In the genomic region with DNA sequence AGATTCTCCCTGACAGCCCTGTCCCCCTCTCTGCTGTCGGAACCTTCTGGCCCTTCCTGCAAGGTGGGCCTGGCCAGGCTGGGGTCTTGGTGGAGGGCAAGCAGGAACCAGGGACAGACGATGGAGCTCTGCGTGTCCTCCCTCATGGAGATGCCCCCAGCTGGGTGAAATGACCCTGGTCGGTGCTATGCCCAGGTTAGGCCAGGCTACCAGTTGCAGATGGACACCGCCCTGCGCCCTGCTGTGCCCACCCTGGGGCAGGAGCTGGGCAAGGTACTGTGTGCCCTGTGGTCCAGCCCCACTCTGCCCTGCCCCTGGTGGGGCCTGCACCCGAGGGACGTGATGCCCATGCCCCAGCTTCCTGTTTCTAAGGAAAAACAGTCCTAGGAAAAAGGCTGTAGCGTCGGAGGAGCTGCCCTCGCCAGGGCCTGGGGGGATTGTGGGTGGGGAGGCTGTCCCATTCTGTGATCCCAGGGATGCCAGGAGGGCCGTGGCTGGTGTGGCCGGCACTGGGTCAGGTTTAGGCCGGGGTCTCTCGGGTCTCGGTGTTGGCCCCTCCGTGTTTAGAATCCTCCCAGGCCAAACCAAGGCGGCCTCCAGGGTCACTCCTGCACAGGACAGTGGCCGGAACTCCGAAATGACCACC, we compare ENCODE assay signal across 9 cellular contexts.
DNase-seq lines count a peak whose midpoint lies in the region; ATAC-seq and TF ChIP-seq lines count a peak whose summit lies in the region.
"Had no signal": no experiment of that assay in that cellular context is flagged by ENCODE, and none has a peak within 500 bp of the region (broad histone marks: within the 10 kb centered on the region; RNA-seq: fewer than 3 reads in every experiment).

No MANE protein-coding gene starts in this region.

- peaks cover 4% of the 10 kb centered on the region for H3K36me3 Mint-ChIP-seq in activated B cell treated with CpG ODN at 0.5 μM for 24 hours (ENCODE audit: low read depth)

- peak overlapping the region; percentile 71 for H2AFZ ChIP-seq in hepatocyte

- peak; percentile 85 for DNase-seq in H7
- no peak for DNase-seq in activated B cell treated with CpG ODN at 0.5 μM for 24 hours
- no peak for DNase-seq in hepatocyte (ENCODE audit: low spot score)
- DNase-seq in NCI-H1417 treated with DMSO at 0.1 percent for 48 hours (lab: John Stamatoyannopoulos, UW), result no peak
- no peak for DNase-seq in NCI-H1048 (lab: John Stamatoyannopoulos, UW)
- DNase-seq: occipital lobe had no signal

- H3K9me3 ChIP-seq in hepatocyte (ENCODE audit: low read depth), result no peaks in the 10 kb centered on the region

- peak overlapping the region; percentile 97 for H3K4me2 ChIP-seq in hepatocyte

- H4K20me1 ChIP-seq in hepatocyte (ENCODE audit: insufficient read depth, poor library complexity, severe bottlenecking), result no peaks in the 10 kb centered on the region

- no peaks in the 10 kb centered on the region for H3K27me3 Mint-ChIP-seq in activated B cell treated with CpG ODN at 0.5 μM for 24 hours

- H3K4me3 Mint-ChIP-seq in activated B cell treated with CpG ODN at 0.5 μM for 24 hours, result peak overlapping the region; percentile 44

- no peaks in the 10 kb centered on the region for H3K36me3 ChIP-seq in H7 (replicated peaks; ENCODE audit: control insufficient read depth, insufficient read depth, low read length)
- no peaks in the 10 kb centered on the region for H3K36me3 ChIP-seq in hepatocyte (replicated peaks; ENCODE audit: insufficient read depth, low read depth)

- no peak for ATAC-seq in activated B cell treated with CpG ODN at 0.5 μM for 24 hours (ENCODE audit: low read depth)
- no peak for ATAC-seq in GM21825 (IDR thresholded peaks at IDR 0.05; ENCODE audit: unreplicated experiment)
- no peak for ATAC-seq in HG02610 (IDR thresholded peaks at IDR 0.05; ENCODE audit: unreplicated experiment)

- peak overlapping the region; percentile 99 for H3K27ac ChIP-seq in hepatocyte
- peak overlapping the region in 20 of 21 experiments; percentile 69 to 94 (median 91) for H3K27ac ChIP-seq in skin epidermis

- intact Hi-C loops in activated B cell treated with CpG ODN at 0.5 μM for 24 hours (cut with micrococcal nuclease), result loop anchor here (2.0 to 5.0 kb wide), 3 partner anchors 57 to 234 kb away; no protein-coding TSS in a partner anchor

- peaks cover 5% of the 10 kb centered on the region for H3K79me2 ChIP-seq in hepatocyte

- no peaks in the 10 kb centered on the region for H3K9me2 ChIP-seq in hepatocyte (replicated peaks; ENCODE audit: insufficient read depth)

- H3K4me1 Mint-ChIP-seq in activated B cell treated with CpG ODN at 0.5 μM for 24 hours, result peaks cover 37% of the 10 kb centered on the region

- peaks cover 41% of the 10 kb centered on the region for H3K4me1 ChIP-seq in hepatocyte (ENCODE audit: insufficient read depth)

- POLR2A ChIA-PET in activated B cell treated with CpG ODN at 0.5 μM for 24 hours (lab: Charles Lee), result interaction anchor here (0.5 to 7.7 kb wide), 6 partner anchors 13 to 108 kb away, joined by 3 to 100 read pairs (median 7); partner anchors contain the start of genes MORN1 and RER1

- H3K27me3 ChIP-seq in H7 (ENCODE audit: control insufficient read depth, insufficient read depth, low read length) (no peaks in the 10 kb centered on the region), hepatocyte (no peaks in the 10 kb centered on the region)

- WGBS in hepatocyte (ENCODE audit: low lambda C conversion rate, missing lambda C conversion rate), result 44% methylated on average over 20 of the region's 20 CpGs

- TF ChIP-seq CTCF in activated B cell treated with CpG ODN at 0.5 μM for 24 hours (IDR thresholded peaks at IDR 0.05) (no peak), hepatocyte (IDR thresholded peaks at IDR 0.05; ENCODE audit: poor library complexity) (no peak)

- no peaks in the 10 kb centered on the region for H3K9me3 Mint-ChIP-seq in activated B cell treated with CpG ODN at 0.5 μM for 24 hours

- CTCF ChIA-PET in activated B cell treated with CpG ODN at 0.5 μM for 24 hours (lab: Charles Lee), result interaction anchor here (1.1 to 2.9 kb wide), 2 partner anchors 85 to 119 kb away, joined by 3 to 17 read pairs; partner anchors contain the start of gene FAAP20

- no peak overlapping the region for H3K27ac Mint-ChIP-seq in activated B cell treated with CpG ODN at 0.5 μM for 24 hours

- H3K4me3 ChIP-seq in H7 (ENCODE audit: insufficient read depth, low read depth, low read length), result peak overlapping the region; percentile 50
- H3K4me3 ChIP-seq in hepatocyte, result peak overlapping the region; percentile 78
- peak overlapping the region in 6 of 7 experiments; percentile 47 to 66 (median 53) for H3K4me3 ChIP-seq in skin epidermis
